29 cellular contexts compared by ENCODE assay signal in the genomic region with DNA sequence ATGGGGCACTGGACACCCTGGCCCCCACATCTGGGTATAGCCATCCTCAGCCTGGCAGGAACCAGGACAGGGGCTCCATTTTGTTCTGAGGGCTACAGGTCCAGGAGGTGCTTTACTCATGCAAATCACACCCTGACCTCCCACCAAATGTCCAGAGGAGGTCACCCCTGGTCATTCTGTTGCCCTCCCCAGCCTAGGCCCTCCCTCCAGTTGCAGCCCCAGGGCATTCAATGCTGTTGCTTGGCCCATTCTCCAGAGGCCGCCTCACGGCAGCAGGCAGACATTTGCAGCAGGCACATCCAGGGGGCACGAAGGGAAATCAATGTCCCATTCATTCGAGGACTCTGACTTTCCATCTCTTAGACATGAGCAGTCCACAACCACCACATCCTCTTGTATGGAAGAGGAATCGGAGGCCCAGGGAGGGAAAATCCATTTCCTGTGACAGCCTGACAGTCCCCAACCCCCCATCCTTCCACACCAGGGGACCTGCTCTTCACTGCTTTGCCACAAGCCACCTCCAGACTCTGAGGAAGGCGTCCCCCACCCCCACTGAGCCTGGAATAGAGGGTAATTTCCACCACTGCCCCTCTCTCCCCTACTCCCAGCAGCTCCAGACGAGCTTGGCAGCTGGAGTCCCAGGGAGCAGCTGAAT.
DNase-seq lines count a peak whose midpoint lies in the region; FAIRE-seq and TF ChIP-seq lines count a peak whose summit lies in the region.
"Had no signal": no experiment of that assay in that cellular context is flagged by ENCODE, and none has a peak within 500 bp of the region (broad histone marks: within the 10 kb centered on the region; RNA-seq: fewer than 3 reads in every experiment).

No MANE protein-coding gene starts in this region.

- H2AFZ ChIP-seq in H1 (ENCODE audit: low read length), result no peak overlapping the region

- TF ChIP-seq POLR2A in H1 (IDR thresholded peaks at IDR 0.05; ENCODE audit: control extremely low read depth in 1 of 2, low read depth in 2 of 2, low read length in 2 of 2) (no peak), H54 (IDR thresholded peaks at IDR 0.05; ENCODE audit: low read depth, low read length) (no peak)

- FAIRE-seq in H1 (lab: Jason Lieb, UNC), result no peak
- no peak for FAIRE-seq in frontal cortex (lab: Jason Lieb, UNC)
- FAIRE-seq in H54 (lab: Jason Lieb, UNC), result no peak
- FAIRE-seq: D721Med, islet of Langerhans, RCC 7860 had no signal

- no peak for TF ChIP-seq RAD21 in H1 (IDR thresholded peaks at IDR 0.05 in 1 of 2, conservative IDR thresholded peaks at IDR 0.05 in 1 of 2; ENCODE audit: low read depth in 2 of 2, low read length in 2 of 2)

- H4K20me1 ChIP-seq in H1 (replicated peaks in 1 of 2; ENCODE audit: control insufficient read depth in 1 of 2, insufficient read depth in 2 of 2, low read length in 2 of 2), result no peaks in the 10 kb centered on the region

- H3K36me3 ChIP-seq in right atrium auricular region (no peaks in the 10 kb centered on the region), left ventricle myocardium inferior (no peaks in the 10 kb centered on the region), H1 (ENCODE audit: control insufficient read depth in 2 of 4, insufficient read depth in 4 of 4, low read length in 3 of 4) (no peaks in the 10 kb centered on the region), mesendoderm (ENCODE audit: control insufficient read depth, insufficient read depth, low read length) (no peaks in the 10 kb centered on the region)
- H3K36me3 ChIP-seq: adrenal gland, MG63, prostate gland, thyroid gland had no signal

- TF ChIP-seq EP300 in H1 (IDR thresholded peaks at IDR 0.05; ENCODE audit: borderline replicate concordance in 1 of 2, low read depth in 2 of 2, low read length in 2 of 2), result no peak

- H4K5ac ChIP-seq in H1 (ENCODE audit: insufficient read length, low read depth, low read length), result no peak overlapping the region
- H4K5ac ChIP-seq in mesendoderm (ENCODE audit: low read length), result no peak overlapping the region

- TF ChIP-seq CTCF in right atrium auricular region (IDR thresholded peaks at IDR 0.05), result no peak
- no peak for TF ChIP-seq CTCF in left ventricle myocardium inferior (IDR thresholded peaks at IDR 0.05; ENCODE audit: borderline replicate concordance)
- no peak for TF ChIP-seq CTCF in H1 (IDR thresholded peaks at IDR 0.05; ENCODE audit: control extremely low read depth in 1 of 3, insufficient read depth in 1 of 3, low read depth in 1 of 3, low read length in 3 of 3)

- H2BK120ac ChIP-seq in H1 (replicated peaks; ENCODE audit: low read depth, low read length) (no peak overlapping the region), mesendoderm (ENCODE audit: low read depth, low read length) (no peak overlapping the region)

- H3K4me1 ChIP-seq in right atrium auricular region (peaks cover 0 to 7% of the 10 kb centered on the region in 2 donors), left ventricle myocardium inferior (peaks cover 14% of the 10 kb centered on the region), H1 (replicated peaks in 1 of 4; ENCODE audit: control insufficient read depth in 3 of 4, insufficient read depth in 4 of 4, low read length in 3 of 4) (peaks cover 2 to 11% (median 6%) of the 10 kb centered on the region in 4 experiments), mesendoderm (ENCODE audit: control insufficient read depth, low read depth, low read length) (peaks cover 14% of the 10 kb centered on the region)
- H3K4me1 ChIP-seq: adrenal gland, body of pancreas had no signal

- DNase-seq in right atrium auricular region (ENCODE audit: low spot score), result peak; percentile 23
- no peak for DNase-seq in left ventricle myocardium inferior
- no peak for DNase-seq in H1 (ENCODE audit: low read depth in 1 of 2, low spot score in 2 of 2)
- DNase-seq in mesendoderm, result peak; percentile 81
- no peak for DNase-seq in frontal cortex (ENCODE audit: low spot score in 2 of 2)
- DNase-seq in activated gamma-delta T cell treated with Interleukin-2 at 50 U/mL for 16 hours, result no peak
- no peak for DNase-seq in H54 (ENCODE audit: insufficient read length, low spot score)
- DNase-seq in cortex of kidney (lab: John Stamatoyannopoulos, UW), result no peak
- DNase-seq: activated CD4-positive, CD25-positive, alpha-beta regulatory T cell; activated naive CD4-positive, alpha-beta T cell treated with anti-CD3 and anti-CD28 coated beads for 36 hours; body of pancreas; CD4-positive, alpha-beta T cell; cerebellar nuclear complex; hypothalamus; left ventricle myocardium superior; MG63; NCI-H2081 treated with DMSO at 0.1 percent for 48 hours; NCI-H345; NCI-H748 treated with DMSO at 0.1 percent for 48 hours; nucleus accumbens; SIG-M5; stimulated activated CD4-positive, alpha-beta T cell treated with anti-CD3 and anti-CD28 coated beads, Interleukin-4, amount 100 ng/mL, for 24 hours; thyroid gland had no signal

- peak overlapping the region; percentile 28; the same call in 1 of the 2 replicates for H3K18ac ChIP-seq in H1 (ENCODE audit: extremely low read depth, low read length)
- H3K18ac ChIP-seq in mesendoderm (ENCODE audit: low read length), result peak overlapping the region; percentile 7

- H3K9ac ChIP-seq in H1 (replicated peaks in 1 of 4; ENCODE audit: extremely low read depth in 1 of 4, low read depth in 3 of 4, low read length in 3 of 4), result no peak overlapping the region
- peak overlapping the region; percentile 31 for H3K9ac ChIP-seq in mesendoderm (ENCODE audit: low read length)
- H3K9ac ChIP-seq: KMS-11 had no signal

- no peaks in the 10 kb centered on the region for H3K79me2 ChIP-seq in H1 (ENCODE audit: control insufficient read depth in 1 of 2, insufficient read depth in 2 of 2, low read length in 2 of 2)
- H3K79me2 ChIP-seq in mesendoderm (ENCODE audit: control insufficient read depth, insufficient read depth, low read length), result no peaks in the 10 kb centered on the region

- H3K9me3 ChIP-seq in right atrium auricular region, result no peaks in the 10 kb centered on the region
- H3K9me3 ChIP-seq in left ventricle myocardium inferior (replicated peaks), result no peaks in the 10 kb centered on the region
- no peaks in the 10 kb centered on the region for H3K9me3 ChIP-seq in H1 (ENCODE audit: insufficient read depth in 2 of 2, low read depth in 1 of 2, low read length in 1 of 2)
- H3K9me3 ChIP-seq: adrenal gland, body of pancreas, MG63, prostate gland, thyroid gland had no signal

- H3K14ac ChIP-seq in H1 (ENCODE audit: insufficient read length), result no peak overlapping the region

- 0 out of 2 replicates have a peak overlapping the region, but pooled peaks have one; percentile 46 for H2BK12ac ChIP-seq in H1 (ENCODE audit: low read depth, low read length)

- H3K56ac ChIP-seq in H1 (replicated peaks; ENCODE audit: insufficient read length, low read depth, low read length) (no peak overlapping the region), mesendoderm (ENCODE audit: low read length) (peak overlapping the region; percentile 75)

- H4K8ac ChIP-seq in H1 (ENCODE audit: extremely low read depth, insufficient read depth, low read length), result peak overlapping the region; percentile 3; the same call in 1 of the 2 replicates
- no peak overlapping the region for H4K8ac ChIP-seq in mesendoderm (ENCODE audit: low read depth, low read length)

- POLR2A ChIA-PET in H1 (lab: Charles Lee; ENCODE audit: partially characterized antibody), result interaction anchor here (0.6 to 0.7 kb wide), 2 partner anchors 58 to 149 kb away, joined by 3 read pairs; no protein-coding TSS in a partner anchor

- no peak overlapping the region for H3K23ac ChIP-seq in H1 (ENCODE audit: insufficient read length)
- H3K23ac ChIP-seq in mesendoderm (ENCODE audit: low read length), result peak overlapping the region; percentile 48

- H4K91ac ChIP-seq in H1 (replicated peaks; ENCODE audit: insufficient read length, low read length), result peak overlapping the region; percentile 62

- no peaks in the 10 kb centered on the region for H3K23me2 ChIP-seq in H1 (ENCODE audit: low read depth, low read length)

- H2AK5ac ChIP-seq in H1 (ENCODE audit: low read depth, low read length) (no peak overlapping the region), mesendoderm (ENCODE audit: low read length) (peak overlapping the region; percentile 68)

- H2BK20ac ChIP-seq in H1 (ENCODE audit: low read length), result peak overlapping the region; percentile 77; the same call in 1 of the 2 replicates

- no peak overlapping the region for H3K4ac ChIP-seq in H1 (replicated peaks; ENCODE audit: insufficient read length, low read depth, low read length)
- H3K4ac ChIP-seq in mesendoderm (ENCODE audit: low read depth, low read length), result no peak overlapping the region

- no peak overlapping the region for H2BK15ac ChIP-seq in H1 (ENCODE audit: low read length)
- H2BK15ac ChIP-seq in mesendoderm (replicated peaks; ENCODE audit: low read depth), result no peak overlapping the region

- H2BK5ac ChIP-seq in H1 (ENCODE audit: low read depth, low read length) (no peak overlapping the region), mesendoderm (ENCODE audit: low read length) (peak overlapping the region; percentile 87)

- H3K27ac ChIP-seq in right atrium auricular region, result no peak overlapping the region
- H3K27ac ChIP-seq in left ventricle myocardium inferior (replicated peaks), result no peak overlapping the region
- no peak overlapping the region for H3K27ac ChIP-seq in H1 (ENCODE audit: low read depth, low read length)
- H3K27ac ChIP-seq in mesendoderm (ENCODE audit: low read depth, low read length), result peak overlapping the region; percentile 85
- H3K27ac ChIP-seq: adrenal gland, body of pancreas, KMS-11, prostate gland, thyroid gland had no signal

- intact Hi-C loops in left ventricle myocardium inferior (cut with micrococcal nuclease), result no loop called here

- H3K79me1 ChIP-seq in H1 (ENCODE audit: low read depth, low read length) (no peaks in the 10 kb centered on the region), mesendoderm (ENCODE audit: low read length) (no peaks in the 10 kb centered on the region)

- CTCF ChIA-PET in H1 (lab: Charles Lee; ENCODE audit: partially characterized antibody), result interaction anchor here (1.3 to 3.5 kb wide), 6 partner anchors 12 to 233 kb away, joined by 4 to 20 read pairs (median 6); no protein-coding TSS in a partner anchor

- H3K4me2 ChIP-seq in H1 (ENCODE audit: insufficient read depth in 1 of 2, low read depth in 2 of 2, low read length in 2 of 2) (no peak overlapping the region), mesendoderm (ENCODE audit: low read length) (no peak overlapping the region)
- H3K4me2 ChIP-seq: KMS-11 had no signal

- 85% methylated on average over 5 of the region's 7 CpGs; no CpG with 5 or more reads in 1 of the 2 experiments for WGBS in H1 (ENCODE audit: extremely low coverage in 1 of 2, insufficient coverage in 1 of 2, insufficient read length in 1 of 2, insufficient replicate concordance in 2 of 2, low coverage in 1 of 2, low lambda C conversion rate in 2 of 2, missing lambda C conversion rate in 1 of 2), 2 experiments
- WGBS in mesendoderm (ENCODE audit: extremely low coverage, insufficient coverage, low lambda C conversion rate), result no CpG with 5 or more reads among the region's 7 CpGs

- H3K4me3 ChIP-seq in right atrium auricular region, result no peak overlapping the region
- H3K4me3 ChIP-seq in left ventricle myocardium inferior, result no peak overlapping the region
- no peak overlapping the region for H3K4me3 ChIP-seq in H1 (ENCODE audit: extremely low read depth in 1 of 4, insufficient read depth in 2 of 4, low read depth in 3 of 4, low read length in 4 of 4)
- H3K4me3 ChIP-seq in mesendoderm (ENCODE audit: low read length), result no peak overlapping the region
- H3K4me3 ChIP-seq: adrenal gland, body of pancreas, MG63, prostate gland, thyroid gland had no signal

- H3K27me3 ChIP-seq in right atrium auricular region (no peaks in the 10 kb centered on the region), left ventricle myocardium inferior (ENCODE audit: low read depth) (peaks cover 40% of the 10 kb centered on the region), H1 (replicated peaks in 1 of 4; ENCODE audit: control insufficient read depth in 3 of 4, extremely low read depth in 1 of 4, insufficient read depth in 3 of 4, low read length in 3 of 4) (no peaks in the 10 kb centered on the region; a peak in 1 of 7 replicates), mesendoderm (ENCODE audit: insufficient read depth, low read length, poor library complexity) (no peaks in the 10 kb centered on the region)
- H3K27me3 ChIP-seq: adrenal gland, body of pancreas, thyroid gland had no signal

Comparison
In these comparisons a context has a peak if more than half of its experiments do, and no peak if none do; other contexts are left out.
1. DNase-seq: peak in right atrium auricular region (single experiment) and mesendoderm (single experiment); none in left ventricle myocardium inferior (single experiment), H1 (0 of 2), frontal cortex (0 of 2), activated gamma-delta T cell treated with Interleukin-2 at 50 U/mL for 16 hours (single experiment), H54 (single experiment) and cortex of kidney (single experiment).